16 cellular contexts compared by ENCODE assay signal in the genomic region with DNA sequence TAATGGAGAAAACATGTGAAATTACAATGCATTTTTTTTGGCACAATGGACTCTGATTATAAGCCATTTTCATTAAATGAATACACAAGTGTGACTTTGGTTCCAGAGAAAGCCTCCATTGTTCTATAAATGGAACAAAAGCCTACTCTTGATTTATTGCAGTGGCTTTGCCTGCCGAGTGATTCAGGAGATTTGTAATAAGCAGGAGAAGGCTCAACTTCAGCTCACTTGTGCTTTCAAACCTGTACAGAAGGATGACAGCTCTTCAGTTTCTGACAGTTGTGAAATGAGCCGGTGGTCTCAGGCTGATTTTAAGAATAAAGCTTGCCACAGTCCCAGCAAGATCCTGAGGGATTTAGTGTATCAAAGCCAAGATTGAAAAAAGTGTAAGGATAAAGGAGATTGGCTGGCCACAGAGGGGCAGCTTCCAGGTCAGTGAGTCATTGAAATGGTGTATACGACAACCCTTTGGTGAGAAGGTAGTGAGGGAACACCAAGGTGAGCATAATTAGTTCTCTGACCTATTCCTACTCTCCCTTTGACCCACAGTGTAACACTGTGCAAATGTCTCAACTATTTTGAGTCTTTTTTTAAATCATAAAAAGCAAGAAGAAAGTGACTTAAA.
DNase-seq lines count a peak whose midpoint lies in the region; ATAC-seq lines count a peak whose summit lies in the region.
"Had no signal": no experiment of that assay in that cellular context is flagged by ENCODE, and none has a peak within 500 bp of the region (broad histone marks: within the 10 kb centered on the region; RNA-seq: fewer than 3 reads in every experiment).

No MANE protein-coding gene starts in this region.

- no peak overlapping the region for H2BK120ac ChIP-seq in mesenchymal stem cell (ENCODE audit: low read depth, low read length)

- 45% methylated on average over 3 of the region's 3 CpGs for WGBS in mesenchymal stem cell

- H3K27ac ChIP-seq in caudate nucleus (ENCODE audit: low read depth, low read length): peak overlapping the region; percentile 93
- no peak overlapping the region for H3K27ac ChIP-seq in mesenchymal stem cell (ENCODE audit: low read length, poor library complexity, severe bottlenecking)
- H3K27ac ChIP-seq in effector memory CD4-positive, alpha-beta T cell (ENCODE audit: insufficient read depth, low read length, poor library complexity, severe bottlenecking): no peak overlapping the region
- H3K27ac ChIP-seq: ascending aorta, skin epidermis, tibial artery had no signal

- H2BK12ac ChIP-seq in mesenchymal stem cell (ENCODE audit: low read length in 2 of 2): no peak overlapping the region

- H3K79me1 ChIP-seq in mesenchymal stem cell (replicated peaks; ENCODE audit: low read length, poor library complexity, severe bottlenecking): no peaks in the 10 kb centered on the region

- H3K9me3 Mint-ChIP-seq in stimulated activated memory B cell treated with anti-CD40 and anti-IgM and Interleukin-4, amounts not matched to agents 10 μg/mL and 1 μg/mL and 100 μg/mL, for 72 hours: peaks cover 3% of the 10 kb centered on the region

- no peaks in the 10 kb centered on the region for H3K36me3 ChIP-seq in mesenchymal stem cell (ENCODE audit: control insufficient read depth in 1 of 2, insufficient read depth in 2 of 2, low read depth in 1 of 2, low read length in 2 of 2)
- H3K36me3 ChIP-seq in effector memory CD4-positive, alpha-beta T cell (ENCODE audit: control insufficient read depth, insufficient read depth, low read length): no peaks in the 10 kb centered on the region
- H3K36me3 ChIP-seq: ascending aorta, tibial artery had no signal

- no peak overlapping the region for H2BK5ac ChIP-seq in mesenchymal stem cell (ENCODE audit: low read depth, low read length, poor library complexity, severe bottlenecking)

- H3K27me3 ChIP-seq in mesenchymal stem cell (ENCODE audit: control insufficient read depth in 1 of 2, insufficient read depth in 1 of 2, low read length in 2 of 2): no peaks in the 10 kb centered on the region
- no peaks in the 10 kb centered on the region for H3K27me3 ChIP-seq in effector memory CD4-positive, alpha-beta T cell (replicated peaks; ENCODE audit: control insufficient read depth, insufficient read depth, low read length, poor library complexity, severe bottlenecking)
- H3K27me3 ChIP-seq: ascending aorta, tibial artery had no signal

- H3K18ac ChIP-seq in mesenchymal stem cell (ENCODE audit: low read depth in 1 of 2, low read length in 2 of 2): no peak overlapping the region

- no peak overlapping the region for H2BK15ac ChIP-seq in mesenchymal stem cell (ENCODE audit: low read depth, poor library complexity, severe bottlenecking)

- H3K27ac Mint-ChIP-seq in stimulated activated memory B cell treated with anti-CD40 and anti-IgM and Interleukin-4, amounts not matched to agents 10 μg/mL and 1 μg/mL and 100 μg/mL, for 72 hours: no peak overlapping the region
- H3K27ac Mint-ChIP-seq: activated T-cell treated with anti-CD3 and anti-CD28 coated beads, Interleukin-2, amount 50 U/mL, for 72 hours had no signal

- H3K9me3 ChIP-seq in mesenchymal stem cell (ENCODE audit: control insufficient read depth, low read length): peaks cover 12% of the 10 kb centered on the region
- no peaks in the 10 kb centered on the region for H3K9me3 ChIP-seq in effector memory CD4-positive, alpha-beta T cell (ENCODE audit: control insufficient read depth, low read length)
- H3K9me3 ChIP-seq: ascending aorta, mucosa of descending colon, tibial artery had no signal

- DNase-seq in NOMO-1 treated with DMSO at 0.1 percent for 48 hours (lab: John Stamatoyannopoulos, UW; ENCODE audit: unreplicated experiment) (peak; percentile 4), NOMO-1 treated with dmso at 0.1 percent for 144 hours (lab: John Stamatoyannopoulos, UW; ENCODE audit: unreplicated experiment) (no peak), caudate nucleus (lab: John Stamatoyannopoulos, UW) (peak in 9 of 61 donors; percentile 2 to 20 (median 4)), mesenchymal stem cell (peak; percentile 24), NCI-H82 (lab: John Stamatoyannopoulos, UW) (no peak), T1000 (lab: John Stamatoyannopoulos, UW) (no peak)
- DNase-seq in effector memory CD4-positive, alpha-beta T cell: no peak
- DNase-seq: ACHN; activated T-cell treated with anti-CD3 and anti-CD28 coated beads, Interleukin-2, amount 50 U/mL, for 72 hours; mucosa of descending colon; NK-92 treated with Interleukin-12 subunit alpha and Interleukin-12 subunit beta, amount 100 ng/mL, for 24 hours; tibial artery had no signal

- no peaks in the 10 kb centered on the region for H3K27me3 Mint-ChIP-seq in stimulated activated memory B cell treated with anti-CD40 and anti-IgM and Interleukin-4, amounts not matched to agents 10 μg/mL and 1 μg/mL and 100 μg/mL, for 72 hours

- no peak overlapping the region for H2AK5ac ChIP-seq in mesenchymal stem cell (ENCODE audit: low read length, severe bottlenecking)

- no peak overlapping the region for H3K4me3 ChIP-seq in mesenchymal stem cell (ENCODE audit: insufficient read depth in 1 of 2, low read depth in 1 of 2, low read length in 2 of 2)
- H3K4me3 ChIP-seq in effector memory CD4-positive, alpha-beta T cell (ENCODE audit: insufficient read depth, low read depth, low read length, poor library complexity, severe bottlenecking): no peak overlapping the region
- H3K4me3 ChIP-seq: ascending aorta, mucosa of descending colon, skin epidermis, tibial artery had no signal

- H3K4me3 Mint-ChIP-seq in stimulated activated memory B cell treated with anti-CD40 and anti-IgM and Interleukin-4, amounts not matched to agents 10 μg/mL and 1 μg/mL and 100 μg/mL, for 72 hours: no peak overlapping the region
- H3K4me3 Mint-ChIP-seq: activated T-cell treated with anti-CD3 and anti-CD28 coated beads, Interleukin-2, amount 50 U/mL, for 72 hours had no signal

- H3K4me2 ChIP-seq in mesenchymal stem cell (ENCODE audit: low read length, poor library complexity, severe bottlenecking): no peak overlapping the region

- H2AFZ ChIP-seq in mesenchymal stem cell (ENCODE audit: low read depth, low read length): no peak overlapping the region

- no peak overlapping the region for H3K14ac ChIP-seq in mesenchymal stem cell (ENCODE audit: low read length in 2 of 2)

- no peak overlapping the region for H3K9ac ChIP-seq in mesenchymal stem cell (ENCODE audit: low read length)

- no peaks in the 10 kb centered on the region for H3K4me1 ChIP-seq in mesenchymal stem cell (ENCODE audit: control insufficient read depth, insufficient read depth, low read depth, low read length)
- no peaks in the 10 kb centered on the region for H3K4me1 ChIP-seq in effector memory CD4-positive, alpha-beta T cell (ENCODE audit: control insufficient read depth, insufficient read depth, low read length, poor library complexity, severe bottlenecking)
- H3K4me1 ChIP-seq: ascending aorta, tibial artery had no signal

- H3K36me3 Mint-ChIP-seq in stimulated activated memory B cell treated with anti-CD40 and anti-IgM and Interleukin-4, amounts not matched to agents 10 μg/mL and 1 μg/mL and 100 μg/mL, for 72 hours: no peaks in the 10 kb centered on the region

- H3K4me1 Mint-ChIP-seq in stimulated activated memory B cell treated with anti-CD40 and anti-IgM and Interleukin-4, amounts not matched to agents 10 μg/mL and 1 μg/mL and 100 μg/mL, for 72 hours: no peaks in the 10 kb centered on the region

- H4K8ac ChIP-seq in mesenchymal stem cell (ENCODE audit: low read length): no peak overlapping the region

- no peak for ATAC-seq in stimulated activated memory B cell treated with anti-CD40 and anti-IgM and Interleukin-4, amounts not matched to agents 10 μg/mL and 1 μg/mL and 100 μg/mL, for 72 hours
- ATAC-seq: activated CD4-positive, CD25-positive, alpha-beta regulatory T cell treated with anti-CD3 and anti-CD28 coated beads, Interleukin-2, amount 50 U/mL, for 24 hours; activated T-cell treated with anti-CD3 and anti-CD28 coated beads, Interleukin-2, amount 50 U/mL, for 72 hours; mucosa of descending colon had no signal

- no peak overlapping the region for H3K4ac ChIP-seq in mesenchymal stem cell (ENCODE audit: low read depth in 1 of 2, low read length in 2 of 2)

- no peak overlapping the region for H4K91ac ChIP-seq in mesenchymal stem cell (ENCODE audit: low read length)

- H3K23ac ChIP-seq in mesenchymal stem cell (ENCODE audit: low read length in 2 of 2): no peak overlapping the region

Comparison
In these comparisons a context has a peak if more than half of its experiments do, and no peak if none do; other contexts are left out.
1. DNase-seq: peak in NOMO-1 treated with DMSO at 0.1 percent for 48 hours (single experiment) and mesenchymal stem cell (single experiment); none in NOMO-1 treated with dmso at 0.1 percent for 144 hours (single experiment), effector memory CD4-positive, alpha-beta T cell (0 of 3), NCI-H82 (single experiment) and T1000 (single experiment).